In genomic region chr1:205817364-205817763, GRCh38 we compare ENCODE assay signal across 32 cellular contexts. TPM values are rescaled to one million over a fixed set of nuclear protein-coding genes. Genes with fewer than 3 reads are reported as not detected.
"Had no signal": no experiment of that assay in that cellular context is flagged by ENCODE, and none has a peak within 500 bp of the region (broad histone marks: within the 10 kb centered on the region; RNA-seq: fewer than 3 reads in every experiment).

No MANE protein-coding gene starts in this region.

- DNase-seq: activated CD4-positive, alpha-beta memory T cell treated with anti-CD3 and anti-CD28 coated beads for 36 hours; activated CD4-positive, alpha-beta T cell treated with anti-CD3 and anti-CD28 coated beads for 36 hours; activated CD4-positive, alpha-beta T cell treated with anti-CD3 and anti-CD28 coated beads, Interleukin-2, amount 10 ng/mL, durations not matched to agents 24 days and 14 days; activated CD4-positive, CD25-positive, alpha-beta regulatory T cell; activated CD4-positive, CD25-positive, alpha-beta regulatory T cell treated with anti-CD3 and anti-CD28 coated beads, Interleukin-2, amount 50 U/mL, for 72 hours; activated CD8-positive, alpha-beta memory T cell treated with anti-CD3 and anti-CD28 coated beads, Interleukin-2, amount 10 ng/mL, durations not matched to agents 7 days and 5 days; activated CD8-positive, alpha-beta memory T cell treated with anti-CD3 and anti-CD28 coated beads, Interleukin-2, amount 50 U/mL, for 4 hours; activated CD8-positive, alpha-beta T cell treated with anti-CD3 and anti-CD28 coated beads, Interleukin-2, amount 10 ng/mL, durations not matched to agents 7 days and 5 days; activated effector memory CD4-positive, alpha-beta T cell treated with anti-CD3 and anti-CD28 coated beads, Interleukin-2, amount 50 U/mL, for 16 hours; activated naive CD4-positive, alpha-beta T cell treated with anti-CD3 and anti-CD28 coated beads for 36 hours; activated naive CD8-positive, alpha-beta T cell treated with anti-CD3 and anti-CD28 coated beads for 36 hours; activated naive CD8-positive, alpha-beta T cell treated with anti-CD3 and anti-CD28 coated beads, Interleukin-2, amount 50 U/mL, for 24 hours; activated T-cell treated with anti-CD3 and anti-CD28 coated beads, Interleukin-2, amount 50 U/mL, for 1 hour; activated T-cell treated with anti-CD3 and anti-CD28 coated beads, Interleukin-2, amount 50 U/mL, for 48 hours; adrenal gland; amygdala; aorta; body of pancreas; central memory CD4-positive, alpha-beta T cell; cerebellar nuclear complex; colonic mucosa; effector memory CD4-positive, alpha-beta T cell; endodermal cell; erythroblast; foreskin keratinocyte; gastrocnemius medialis; glutamatergic neuron; T-helper 2 cell had no signal

- H3K4me3 ChIP-seq: adrenal gland, body of pancreas, colonic mucosa, esophagus muscularis mucosa, gastrocnemius medialis had no signal

- H3K9me3 Mint-ChIP-seq: activated CD4-positive, alpha-beta memory T cell treated with anti-CD3 and anti-CD28 coated beads for 36 hours; activated CD4-positive, alpha-beta T cell treated with anti-CD3 and anti-CD28 coated beads, Interleukin-2, amount 10 ng/mL, durations not matched to agents 24 days and 14 days; activated naive CD4-positive, alpha-beta T cell treated with anti-CD3 and anti-CD28 coated beads for 36 hours; activated naive CD4-positive, alpha-beta T cell treated with anti-CD3 and anti-CD28 coated beads, Interleukin-2, amount 50 U/mL, for 24 hours; activated naive CD8-positive, alpha-beta T cell treated with anti-CD3 and anti-CD28 coated beads for 36 hours; activated naive CD8-positive, alpha-beta T cell treated with anti-CD3 and anti-CD28 coated beads, Interleukin-2, amount 50 U/mL, for 24 hours; activated T-helper 1 cell treated with anti-CD3 and anti-CD28 coated beads, Interleukin-12 subunit alpha, Interleukin-12 subunit beta, Interleukin-2, Interleukin-4 antibody, amounts not matched to agents 30 ng/mL and 10 ng/mL and 1 ng/mL, durations not matched to agents 14 hours and 24 hours and 36 hours; endodermal cell had no signal

- H3K27me3 Mint-ChIP-seq: activated CD4-positive, alpha-beta memory T cell treated with anti-CD3 and anti-CD28 coated beads for 36 hours; activated CD4-positive, alpha-beta T cell treated with anti-CD3 and anti-CD28 coated beads for 36 hours; activated naive CD4-positive, alpha-beta T cell treated with anti-CD3 and anti-CD28 coated beads, Interleukin-2, amount 50 U/mL, for 24 hours; activated naive CD8-positive, alpha-beta T cell treated with anti-CD3 and anti-CD28 coated beads for 36 hours; activated naive CD8-positive, alpha-beta T cell treated with anti-CD3 and anti-CD28 coated beads, Interleukin-2, amount 50 U/mL, for 24 hours had no signal

- H3K36me3 Mint-ChIP-seq: activated CD8-positive, alpha-beta memory T cell treated with anti-CD3 and anti-CD28 coated beads, Interleukin-2, amount 10 ng/mL, durations not matched to agents 7 days and 5 days; activated naive CD4-positive, alpha-beta T cell treated with anti-CD3 and anti-CD28 coated beads, Interleukin-2, amount 50 U/mL, for 24 hours; activated naive CD8-positive, alpha-beta T cell treated with anti-CD3 and anti-CD28 coated beads for 36 hours had no signal

- H3K36me3 ChIP-seq: adrenal gland, colonic mucosa, esophagus muscularis mucosa, gastrocnemius medialis had no signal

- ATAC-seq: activated CD4-positive, alpha-beta T cell treated with anti-CD3 and anti-CD28 coated beads for 36 hours; activated CD8-positive, alpha-beta memory T cell treated with anti-CD3 and anti-CD28 coated beads, Interleukin-2, amount 10 ng/mL, durations not matched to agents 7 days and 5 days; activated CD8-positive, alpha-beta T cell treated with anti-CD3 and anti-CD28 coated beads, Interleukin-2, amount 10 ng/mL, durations not matched to agents 7 days and 5 days; activated naive CD8-positive, alpha-beta T cell treated with anti-CD3 and anti-CD28 coated beads, Interleukin-2, amount 50 U/mL, for 24 hours; body of pancreas; foreskin keratinocyte; gastrocnemius medialis had no signal

- H3K9me3 ChIP-seq: adrenal gland, body of pancreas, colonic mucosa, esophagus muscularis mucosa, gastrocnemius medialis had no signal

- H3K27ac Mint-ChIP-seq: activated CD4-positive, alpha-beta memory T cell treated with anti-CD3 and anti-CD28 coated beads for 36 hours; activated CD4-positive, alpha-beta T cell treated with anti-CD3 and anti-CD28 coated beads for 36 hours; activated CD4-positive, alpha-beta T cell treated with anti-CD3 and anti-CD28 coated beads, Interleukin-2, amount 10 ng/mL, durations not matched to agents 24 days and 14 days; activated CD8-positive, alpha-beta memory T cell treated with anti-CD3 and anti-CD28 coated beads, Interleukin-2, amount 10 ng/mL, durations not matched to agents 7 days and 5 days; activated CD8-positive, alpha-beta T cell treated with anti-CD3 and anti-CD28 coated beads, Interleukin-2, amount 10 ng/mL, durations not matched to agents 7 days and 5 days; activated naive CD4-positive, alpha-beta T cell treated with anti-CD3 and anti-CD28 coated beads for 36 hours; activated naive CD4-positive, alpha-beta T cell treated with anti-CD3 and anti-CD28 coated beads, Interleukin-2, amount 50 U/mL, for 24 hours; activated naive CD8-positive, alpha-beta T cell treated with anti-CD3 and anti-CD28 coated beads for 36 hours; activated naive CD8-positive, alpha-beta T cell treated with anti-CD3 and anti-CD28 coated beads, Interleukin-2, amount 50 U/mL, for 24 hours; activated T-helper 1 cell treated with anti-CD3 and anti-CD28 coated beads, Interleukin-12 subunit alpha, Interleukin-12 subunit beta, Interleukin-2, Interleukin-4 antibody, amounts not matched to agents 30 ng/mL and 10 ng/mL and 1 ng/mL, durations not matched to agents 14 hours and 24 hours and 36 hours; activated T-helper 2 cell treated with anti-CD3 and anti-CD28 coated beads, Interferon-gamma antibody, Interleukin-2, Interleukin-4, amounts not matched to agents 10 μg/mL and 5 μg/mL and 100 μg/mL, durations not matched to agents 14 hours and 24 hours and 36 hours; endodermal cell had no signal

- H3K4me3 Mint-ChIP-seq: activated CD4-positive, alpha-beta memory T cell treated with anti-CD3 and anti-CD28 coated beads for 36 hours; activated CD4-positive, alpha-beta T cell treated with anti-CD3 and anti-CD28 coated beads for 36 hours; activated CD4-positive, alpha-beta T cell treated with anti-CD3 and anti-CD28 coated beads, Interleukin-2, amount 10 ng/mL, durations not matched to agents 24 days and 14 days; activated CD8-positive, alpha-beta memory T cell treated with anti-CD3 and anti-CD28 coated beads, Interleukin-2, amount 10 ng/mL, durations not matched to agents 7 days and 5 days; activated CD8-positive, alpha-beta T cell treated with anti-CD3 and anti-CD28 coated beads, Interleukin-2, amount 10 ng/mL, durations not matched to agents 7 days and 5 days; activated naive CD4-positive, alpha-beta T cell treated with anti-CD3 and anti-CD28 coated beads for 36 hours; activated naive CD4-positive, alpha-beta T cell treated with anti-CD3 and anti-CD28 coated beads, Interleukin-2, amount 50 U/mL, for 24 hours; activated naive CD8-positive, alpha-beta T cell treated with anti-CD3 and anti-CD28 coated beads for 36 hours; activated naive CD8-positive, alpha-beta T cell treated with anti-CD3 and anti-CD28 coated beads, Interleukin-2, amount 50 U/mL, for 24 hours; activated T-helper 1 cell treated with anti-CD3 and anti-CD28 coated beads, Interleukin-12 subunit alpha, Interleukin-12 subunit beta, Interleukin-2, Interleukin-4 antibody, amounts not matched to agents 30 ng/mL and 10 ng/mL and 1 ng/mL, durations not matched to agents 14 hours and 24 hours and 36 hours; endodermal cell had no signal

- H3K4me1 ChIP-seq: colonic mucosa had no signal

- H3K27me3 ChIP-seq: adrenal gland, body of pancreas, colonic mucosa, esophagus muscularis mucosa, foreskin keratinocyte, gastrocnemius medialis had no signal

- H3K27ac ChIP-seq: adrenal gland, body of pancreas, colonic mucosa, esophagus muscularis mucosa, foreskin keratinocyte, gastrocnemius medialis had no signal

RNA-seq across cellular contexts. Expression of gene PM20D1, which starts 32.6 kb away (rescaled TPM):
- total RNA-seq: endodermal cell, foreskin keratinocyte, gastrocnemius medialis had no signal
- polyA plus RNA-seq: foreskin keratinocyte had no signal
